ENCODE assay signal across 14 cellular contexts in genomic region chr4:9247953-9248680, GRCh38. TPM values are rescaled to one million over a fixed set of nuclear protein-coding genes. Genes with fewer than 3 reads are reported as not detected.
A peak's percentile ranks its signal among the peaks of the same experiment; 100 is the strongest.
DNase-seq lines count a peak whose midpoint lies in the region; ATAC-seq, FAIRE-seq and TF ChIP-seq lines count a peak whose summit lies in the region.
"Not testable (repeated sequence)": the region's sequence is repeated elsewhere in the genome, so short reads cannot be mapped to it uniquely, and the experiment has no call there.
"Had no signal": no experiment of that assay in that cellular context is flagged by ENCODE, and none has a peak within 500 bp of the region (broad histone marks: within the 10 kb centered on the region; RNA-seq: fewer than 3 reads in every experiment).

A gene with protein sequence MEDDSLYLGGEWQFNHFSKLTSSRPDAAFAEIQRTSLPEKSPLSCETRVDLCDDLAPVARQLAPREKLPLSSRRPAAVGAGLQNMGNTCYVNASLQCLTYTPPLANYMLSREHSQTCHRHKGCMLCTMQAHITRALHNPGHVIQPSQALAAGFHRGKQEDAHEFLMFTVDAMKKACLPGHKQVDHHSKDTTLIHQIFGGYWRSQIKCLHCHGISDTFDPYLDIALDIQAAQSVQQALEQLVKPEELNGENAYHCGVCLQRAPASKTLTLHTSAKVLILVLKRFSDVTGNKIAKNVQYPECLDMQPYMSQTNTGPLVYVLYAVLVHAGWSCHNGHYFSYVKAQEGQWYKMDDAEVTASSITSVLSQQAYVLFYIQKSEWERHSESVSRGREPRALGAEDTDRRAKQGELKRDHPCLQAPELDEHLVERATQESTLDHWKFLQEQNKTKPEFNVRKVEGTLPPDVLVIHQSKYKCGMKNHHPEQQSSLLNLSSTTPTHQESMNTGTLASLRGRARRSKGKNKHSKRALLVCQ (plus strand): TSS chr4:9248630. CDS start chr4:9248630, 0 bp downstream.

- not testable (repeated sequence) for TF ChIP-seq POLR2A in thyroid gland (IDR thresholded peaks at IDR 0.05)

- H4K5ac ChIP-seq in mesendoderm (ENCODE audit: low read length), result not testable (repeated sequence)

- WGBS in mesendoderm (ENCODE audit: extremely low coverage, insufficient coverage, low lambda C conversion rate), result 100% methylated on average over 3 of the region's 26 CpGs
- 91 to 92% methylated on average over 12 to 15 of the region's 26 CpGs for WGBS in thyroid gland, 2 donors

- H3K9me3 ChIP-seq in SJSA1 (replicated peaks); thyroid gland: not testable (repeated sequence)

- H3K27me3 ChIP-seq in SJSA1 (replicated peaks); bronchial epithelial cell (ENCODE audit: control insufficient read depth, insufficient read depth, low read length); mesendoderm (ENCODE audit: insufficient read depth, low read length, poor library complexity); thyroid gland: not testable (repeated sequence)

- H3K9ac ChIP-seq in mesendoderm (ENCODE audit: low read length), result not testable (repeated sequence)

- not testable (repeated sequence) for H3K4me2 ChIP-seq in mesendoderm (ENCODE audit: low read length)

- not testable (repeated sequence) for H3K56ac ChIP-seq in mesendoderm (ENCODE audit: low read length)

- not testable (repeated sequence) for H3K18ac ChIP-seq in mesendoderm (ENCODE audit: low read length)

- not testable (repeated sequence) for H2AK5ac ChIP-seq in mesendoderm (ENCODE audit: low read length)

- H3K4me1 ChIP-seq in SJSA1 (replicated peaks); mesendoderm (ENCODE audit: control insufficient read depth, low read depth, low read length); thyroid gland: not testable (repeated sequence)

- not testable (repeated sequence) for H3K36me3 ChIP-seq in SJSA1; bronchial epithelial cell (ENCODE audit: control insufficient read depth, insufficient read depth, low read length); mesendoderm (ENCODE audit: control insufficient read depth, insufficient read depth, low read length); thyroid gland

- not testable (repeated sequence) for H2BK15ac ChIP-seq in mesendoderm (replicated peaks; ENCODE audit: low read depth)

- not testable (repeated sequence) for H3K4me3 ChIP-seq in SJSA1; bronchial epithelial cell (ENCODE audit: low read depth, low read length); mesendoderm (ENCODE audit: low read length); thyroid gland (replicated peaks in 1 of 3)

- not testable (repeated sequence) for H2BK120ac ChIP-seq in mesendoderm (ENCODE audit: low read depth, low read length)

- not testable (repeated sequence) for H3K27ac ChIP-seq in SJSA1; mesendoderm (ENCODE audit: low read depth, low read length); thyroid gland

- not testable (repeated sequence) for H4K8ac ChIP-seq in mesendoderm (ENCODE audit: low read depth, low read length)

- H3K79me1 ChIP-seq in mesendoderm (ENCODE audit: low read length), result not testable (repeated sequence)

- intact Hi-C loops in Right ventricle myocardium inferior (cut with DNase I); thyroid gland (cut with DNase I): not testable (repeated sequence)

- FAIRE-seq in bronchial epithelial cell (lab: Jason Lieb, UNC), result peak; percentile 96

- not testable (repeated sequence) for H3K79me2 ChIP-seq in mesendoderm (ENCODE audit: control insufficient read depth, insufficient read depth, low read length)

- not testable (repeated sequence) for TF ChIP-seq CTCF in bronchial epithelial cell (IDR thresholded peaks at IDR 0.05; ENCODE audit: insufficient read depth, low read length, severe bottlenecking); thyroid gland (IDR thresholded peaks at IDR 0.05)

- H3K23ac ChIP-seq in mesendoderm (ENCODE audit: low read length), result not testable (repeated sequence)

- H2BK5ac ChIP-seq in mesendoderm (ENCODE audit: low read length), result not testable (repeated sequence)

- DNase-seq in Daoy (ENCODE audit: low read depth) (peak; percentile 2), SJSA1 (ENCODE audit: low read depth in 1 of 2, low spot score in 2 of 2) (peak; percentile 1 to 51), Right ventricle myocardium inferior (ENCODE audit: missing footprints) (peak; percentile 1), mesendoderm (peak; percentile 0), renal cortical epithelial cell (ENCODE audit: low read depth) (peak; percentile 1), thyroid gland (peak; percentile 1 to 3)
- DNase-seq in activated CD8-positive, alpha-beta memory T cell treated with anti-CD3 and anti-CD28 coated beads, Interleukin-2, amount 50 U/mL, for 4 hours, result peak; percentile 18
- DNase-seq in bronchial epithelial cell (ENCODE audit: low read depth), result not testable (repeated sequence)

- not testable (repeated sequence) for H3K4ac ChIP-seq in mesendoderm (ENCODE audit: low read depth, low read length)

- not testable (repeated sequence) for ATAC-seq in Right ventricle myocardium inferior

RNA-seq across cellular contexts. Expression of the gene that starts here (rescaled TPM):
- not detected in 2 replicates for total RNA-seq in Daoy (2014; rRNA removed; shearing (Covaris generic))
- total RNA-seq in SJSA1 (2014; rRNA removed; shearing (Covaris generic)), result not detected in 2 replicates
- not detected in 2 replicates for total RNA-seq in bronchial epithelial cell
- total RNA-seq in Right ventricle myocardium inferior, result not detected
- not detected for polyA plus RNA-seq in mesendoderm (2013, experiment 1 of 2)
- not detected for polyA plus RNA-seq in mesendoderm (2013, experiment 2 of 2)
- total RNA-seq in renal cortical epithelial cell, result not detected in 2 replicates
- total RNA-seq in thyroid gland, result not detected
- total RNA-seq: activated T-cell treated with anti-CD3 and anti-CD28 coated beads, Interleukin-2, amount 50 U/mL, for 72 hours; CD4-positive, alpha-beta T cell; cerebellum; gastroesophageal sphincter; lung microvascular endothelial cell; T-helper 2 cell treated with Interferon-gamma antibody and Interleukin-4, amounts not matched to agents 100 ng/mL and 5 ng/mL, for 36 hours had no signal

Comparison
In these comparisons a context has a peak if more than half of its experiments do, and no peak if none do; other contexts are left out.
1. Peak in DNase-seq in Daoy; RNA of the gene not detected or under 1 TPM.
2. Peak in DNase-seq in SJSA1; RNA of the gene not detected or under 1 TPM.
3. Peak in DNase-seq in Right ventricle myocardium inferior; RNA of the gene not detected or under 1 TPM.
4. Peak in DNase-seq in renal cortical epithelial cell; RNA of the gene not detected or under 1 TPM.
5. Peak in DNase-seq in thyroid gland; RNA of the gene not detected or under 1 TPM.